In the genomic region with DNA sequence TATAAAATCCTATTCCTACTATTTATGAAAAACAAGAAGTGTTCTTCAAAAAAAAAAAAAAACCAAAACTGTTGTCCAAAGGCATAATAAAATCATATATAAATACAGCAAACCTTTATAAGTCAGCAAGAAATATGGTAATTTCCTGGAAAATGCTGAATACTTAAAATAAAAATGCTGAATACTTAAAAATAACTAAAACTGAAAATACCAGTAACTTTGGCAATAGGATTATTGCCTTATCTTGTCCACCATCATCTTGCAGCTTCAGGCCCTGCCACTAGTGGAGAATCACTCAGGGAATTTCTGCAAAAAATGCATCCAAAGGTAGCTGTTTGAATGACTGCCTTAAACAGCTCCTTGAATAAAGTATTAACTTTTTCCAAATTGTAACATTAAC, we compare ENCODE assay signal across 23 cellular contexts.
"Had no signal": no experiment of that assay in that cellular context is flagged by ENCODE, and none has a peak within 500 bp of the region (broad histone marks: within the 10 kb centered on the region; RNA-seq: fewer than 3 reads in every experiment).

No MANE protein-coding gene starts in this region.

- H3K4me1 Mint-ChIP-seq: activated B cell treated with CpG ODN at 0.5 μM for 24 hours, mesothelial cell of epicardium, nephron had no signal

- FAIRE-seq: bronchial epithelial cell had no signal

- H3K9me3 Mint-ChIP-seq: activated B cell treated with CpG ODN at 0.5 μM for 24 hours; activated CD4-positive, alpha-beta memory T cell treated with anti-CD3 and anti-CD28 coated beads for 36 hours; activated naive CD8-positive, alpha-beta T cell treated with anti-CD3 and anti-CD28 coated beads for 36 hours; mesothelial cell of epicardium; nephron; stimulated activated naive B cell treated with anti-CD40 and anti-IgM and Interleukin-4, amounts not matched to agents 10 μg/mL and 1 μg/mL and 100 μg/mL, for 72 hours had no signal

- DNase-seq: activated B cell treated with CpG ODN at 0.5 μM for 24 hours; activated CD4-positive, alpha-beta memory T cell treated with anti-CD3 and anti-CD28 coated beads for 36 hours; activated CD4-positive, alpha-beta T cell treated with anti-CD3 and anti-CD28 coated beads for 4 hours; activated naive CD4-positive, alpha-beta T cell treated with Interleukin-2 at 50 U/mL for 16 hours; activated naive CD8-positive, alpha-beta T cell treated with anti-CD3 and anti-CD28 coated beads for 36 hours; activated T-cell treated with anti-CD3 and anti-CD28 coated beads, Interleukin-2, amount 50 U/mL, for 48 hours; colonic mucosa; foreskin melanocyte; glutamatergic neuron; left ventricle myocardium superior; mammary epithelial cell; nucleus accumbens; posterior cingulate gyrus; stimulated activated CD4-positive, alpha-beta T cell treated with anti-CD3 and anti-CD28 coated beads, Interleukin-15, amount 100 ng/mL, for 24 hours; stimulated activated naive B cell treated with anti-CD40 and anti-IgM and Interleukin-4, amounts not matched to agents 10 μg/mL and 1 μg/mL and 100 μg/mL, for 72 hours; transverse colon; uterus had no signal

- H3K27me3 Mint-ChIP-seq: activated B cell treated with CpG ODN at 0.5 μM for 24 hours; activated CD4-positive, alpha-beta memory T cell treated with anti-CD3 and anti-CD28 coated beads for 36 hours; activated naive CD8-positive, alpha-beta T cell treated with anti-CD3 and anti-CD28 coated beads for 36 hours; stimulated activated naive B cell treated with anti-CD40 and anti-IgM and Interleukin-4, amounts not matched to agents 10 μg/mL and 1 μg/mL and 100 μg/mL, for 72 hours had no signal

- H3K4me3 ChIP-seq: colonic mucosa, hepatocyte, smooth muscle cell, transverse colon, uterus had no signal

- H3K27ac Mint-ChIP-seq: activated B cell treated with CpG ODN at 0.5 μM for 24 hours; activated CD4-positive, alpha-beta memory T cell treated with anti-CD3 and anti-CD28 coated beads for 36 hours; activated naive CD8-positive, alpha-beta T cell treated with anti-CD3 and anti-CD28 coated beads for 36 hours; nephron; stimulated activated naive B cell treated with anti-CD40 and anti-IgM and Interleukin-4, amounts not matched to agents 10 μg/mL and 1 μg/mL and 100 μg/mL, for 72 hours had no signal

- H3K4me3 Mint-ChIP-seq: activated B cell treated with CpG ODN at 0.5 μM for 24 hours; activated CD4-positive, alpha-beta memory T cell treated with anti-CD3 and anti-CD28 coated beads for 36 hours; activated naive CD8-positive, alpha-beta T cell treated with anti-CD3 and anti-CD28 coated beads for 36 hours; mesothelial cell of epicardium; nephron; stimulated activated naive B cell treated with anti-CD40 and anti-IgM and Interleukin-4, amounts not matched to agents 10 μg/mL and 1 μg/mL and 100 μg/mL, for 72 hours had no signal

- H3K27me3 ChIP-seq: colonic mucosa, hepatocyte, transverse colon, uterus had no signal

- H3K36me3 ChIP-seq: colonic mucosa, uterus had no signal

- H3K27ac ChIP-seq: colonic mucosa, hepatocyte, transverse colon, uterus had no signal

- ATAC-seq: left ventricle myocardium superior; sciatic nerve; stimulated activated naive B cell treated with anti-CD40 and anti-IgM and Interleukin-4, amounts not matched to agents 10 μg/mL and 1 μg/mL and 100 μg/mL, for 72 hours had no signal
